10 cellular contexts compared by ENCODE assay signal in genomic region chr11:72519220-72519881, GRCh38.
DNase-seq lines count a peak whose midpoint lies in the region; ATAC-seq, FAIRE-seq and TF ChIP-seq lines count a peak whose summit lies in the region.
"Had no signal": no experiment of that assay in that cellular context is flagged by ENCODE, and none has a peak within 500 bp of the region (broad histone marks: within the 10 kb centered on the region; RNA-seq: fewer than 3 reads in every experiment).

No MANE protein-coding gene starts in this region.

- H3K27me3 ChIP-seq in keratinocyte (ENCODE audit: control insufficient read depth, extremely low read depth, insufficient read depth, low read length): no peaks in the 10 kb centered on the region
- no peaks in the 10 kb centered on the region for H3K27me3 ChIP-seq in thoracic aorta (replicated peaks; ENCODE audit: insufficient read depth)

- H3K4me3 ChIP-seq in keratinocyte (ENCODE audit: control insufficient read depth in 2 of 3, extremely low read depth in 1 of 3, insufficient read depth in 2 of 3, low read depth in 1 of 3, low read length in 3 of 3) (peak overlapping the region in 1 of 3 experiments; percentile 22), thoracic aorta (peak overlapping the region; percentile 28)
- H3K4me3 ChIP-seq: HAP-1 had no signal

- DNase-seq in activated CD8-positive, alpha-beta memory T cell treated with anti-CD3 and anti-CD28 coated beads, Interleukin-2, amount 10 ng/mL, durations not matched to agents 7 days and 5 days: peak; percentile 56
- no peak for DNase-seq in activated CD8-positive, alpha-beta memory T cell treated with anti-CD3 and anti-CD28 coated beads, Interleukin-2, amount 50 U/mL, for 48 hours
- peak; percentile 37 for DNase-seq in activated CD8-positive, alpha-beta T cell treated with anti-CD3 and anti-CD28 coated beads, Interleukin-2, amount 10 ng/mL, durations not matched to agents 7 days and 5 days
- DNase-seq in keratinocyte (ENCODE audit: low read depth, low spot score) (no peak), thoracic aorta (ENCODE audit: low spot score) (no peak), germinal center (ENCODE audit: low spot score) (no peak), kidney glomerular epithelial cell (lab: John Stamatoyannopoulos, UW) (no peak)
- DNase-seq: COR-L47 had no signal

- H3K9ac ChIP-seq in keratinocyte (ENCODE audit: control insufficient read depth, extremely low read depth, insufficient read depth, low read length): no peak overlapping the region

- H4K20me1 ChIP-seq in keratinocyte (ENCODE audit: control insufficient read depth, extremely low read depth, insufficient read depth, low read length): no peaks in the 10 kb centered on the region

- peaks cover 4% of the 10 kb centered on the region for H3K27me3 Mint-ChIP-seq in activated CD8-positive, alpha-beta memory T cell treated with anti-CD3 and anti-CD28 coated beads, Interleukin-2, amount 10 ng/mL, durations not matched to agents 7 days and 5 days
- H3K27me3 Mint-ChIP-seq in activated CD8-positive, alpha-beta T cell treated with anti-CD3 and anti-CD28 coated beads, Interleukin-2, amount 10 ng/mL, durations not matched to agents 7 days and 5 days (ENCODE audit: low read depth): peaks cover 20% of the 10 kb centered on the region

- no peaks in the 10 kb centered on the region for H3K9me1 ChIP-seq in keratinocyte (ENCODE audit: control insufficient read depth, extremely low read depth, insufficient read depth, low read length)

- H3K4me1 ChIP-seq in keratinocyte (ENCODE audit: control insufficient read depth, extremely low read depth, insufficient read depth, low read length) (no peaks in the 10 kb centered on the region), thoracic aorta (ENCODE audit: control insufficient read depth in 1 of 2, low read depth in 2 of 2) (no peaks in the 10 kb centered on the region)
- H3K4me1 ChIP-seq: HAP-1 had no signal

- FAIRE-seq in keratinocyte (lab: Jason Lieb, UNC): no peak

- CTCF ChIA-PET in activated CD8-positive, alpha-beta memory T cell treated with anti-CD3 and anti-CD28 coated beads, Interleukin-2, amount 10 ng/mL, durations not matched to agents 7 days and 5 days (lab: Charles Lee): interaction anchor here (1.0 to 2.8 kb wide), 6 partner anchors 34 to 72 kb away, joined by 3 to 12 read pairs (median 4); no protein-coding TSS in a partner anchor
- CTCF ChIA-PET in activated CD8-positive, alpha-beta T cell treated with anti-CD3 and anti-CD28 coated beads, Interleukin-2, amount 10 ng/mL, durations not matched to agents 7 days and 5 days (lab: Charles Lee): interaction anchor here (1.5 to 2.4 kb wide), 2 partner anchors 35 to 48 kb away, joined by 6 to 8 read pairs; no protein-coding TSS in a partner anchor

- dilution Hi-C loops in keratinocyte (cut with MboI; ENCODE audit: extremely low pct_ligation_motif_present, low sequenced_read_pairs): no loop called here

- H3K9me3 Mint-ChIP-seq in activated CD8-positive, alpha-beta memory T cell treated with anti-CD3 and anti-CD28 coated beads, Interleukin-2, amount 10 ng/mL, durations not matched to agents 7 days and 5 days (ENCODE audit: low read depth): no peaks in the 10 kb centered on the region
- H3K9me3 Mint-ChIP-seq in activated CD8-positive, alpha-beta T cell treated with anti-CD3 and anti-CD28 coated beads, Interleukin-2, amount 10 ng/mL, durations not matched to agents 7 days and 5 days (ENCODE audit: insufficient read depth): no peaks in the 10 kb centered on the region

- peak; percentile 70 for ATAC-seq in activated CD8-positive, alpha-beta memory T cell treated with anti-CD3 and anti-CD28 coated beads, Interleukin-2, amount 10 ng/mL, durations not matched to agents 7 days and 5 days
- ATAC-seq in activated CD8-positive, alpha-beta T cell treated with anti-CD3 and anti-CD28 coated beads, Interleukin-2, amount 10 ng/mL, durations not matched to agents 7 days and 5 days: peak; percentile 64
- no peak for ATAC-seq in thoracic aorta (ENCODE audit: insufficient number of reproducible peaks, low FRiP score, low read depth)
- no peak for ATAC-seq in GM21723 (IDR thresholded peaks at IDR 0.05; ENCODE audit: unreplicated experiment)

- H3K27ac Mint-ChIP-seq in activated CD8-positive, alpha-beta memory T cell treated with anti-CD3 and anti-CD28 coated beads, Interleukin-2, amount 10 ng/mL, durations not matched to agents 7 days and 5 days: peak overlapping the region; percentile 93
- H3K27ac Mint-ChIP-seq in activated CD8-positive, alpha-beta T cell treated with anti-CD3 and anti-CD28 coated beads, Interleukin-2, amount 10 ng/mL, durations not matched to agents 7 days and 5 days: peak overlapping the region; percentile 88

- POLR2A ChIA-PET in activated CD8-positive, alpha-beta T cell treated with anti-CD3 and anti-CD28 coated beads, Interleukin-2, amount 10 ng/mL, durations not matched to agents 7 days and 5 days (lab: Charles Lee): interaction anchor here (1.6 kb wide), 1 partner anchor 10 kb away, joined by 4 read pairs; no protein-coding TSS in a partner anchor

- H3K36me3 ChIP-seq in keratinocyte (ENCODE audit: control insufficient read depth in 2 of 2, extremely low read depth in 1 of 2, insufficient read depth in 2 of 2, low read length in 2 of 2) (no peaks in the 10 kb centered on the region), thoracic aorta (no peaks in the 10 kb centered on the region)
- H3K36me3 ChIP-seq: HAP-1 had no signal

- no peaks in the 10 kb centered on the region for H3K79me2 ChIP-seq in keratinocyte (ENCODE audit: control insufficient read depth, insufficient read depth, low read length)

- TF ChIP-seq CTCF in keratinocyte (optimal IDR thresholded peaks at IDR 0.05 in 1 of 3, IDR thresholded peaks at IDR 0.05 in 1 of 3, conservative IDR thresholded peaks at IDR 0.05 in 1 of 3; ENCODE audit: extremely low read depth in 1 of 3, insufficient read depth in 2 of 3, low read length in 3 of 3) (no peak), thoracic aorta (IDR thresholded peaks at IDR 0.05) (no peak)

- peak overlapping the region; percentile 49 for H2AFZ ChIP-seq in keratinocyte (ENCODE audit: control insufficient read depth, low read length)

- no peaks in the 10 kb centered on the region for H3K36me3 Mint-ChIP-seq in activated CD8-positive, alpha-beta memory T cell treated with anti-CD3 and anti-CD28 coated beads, Interleukin-2, amount 10 ng/mL, durations not matched to agents 7 days and 5 days
- H3K36me3 Mint-ChIP-seq in activated CD8-positive, alpha-beta T cell treated with anti-CD3 and anti-CD28 coated beads, Interleukin-2, amount 10 ng/mL, durations not matched to agents 7 days and 5 days (ENCODE audit: low read depth): no peaks in the 10 kb centered on the region

- H3K27ac ChIP-seq in keratinocyte (ENCODE audit: control insufficient read depth, insufficient read depth, low read length) (no peak overlapping the region), thoracic aorta (no peak overlapping the region)

- peak overlapping the region; percentile 67 for H3K4me2 ChIP-seq in keratinocyte (ENCODE audit: control insufficient read depth, extremely low read depth, insufficient read depth, low read depth, low read length)

- H3K4me1 Mint-ChIP-seq in activated CD8-positive, alpha-beta memory T cell treated with anti-CD3 and anti-CD28 coated beads, Interleukin-2, amount 10 ng/mL, durations not matched to agents 7 days and 5 days: peaks cover 24% of the 10 kb centered on the region
- H3K4me1 Mint-ChIP-seq in activated CD8-positive, alpha-beta T cell treated with anti-CD3 and anti-CD28 coated beads, Interleukin-2, amount 10 ng/mL, durations not matched to agents 7 days and 5 days (ENCODE audit: low read depth): peaks cover 29% of the 10 kb centered on the region

- H3K9me3 ChIP-seq in keratinocyte (ENCODE audit: control insufficient read depth, low read depth, low read length) (no peaks in the 10 kb centered on the region), thoracic aorta (peaks cover 3% of the 10 kb centered on the region)
- H3K9me3 ChIP-seq: HAP-1 had no signal

- peak overlapping the region; percentile 67 for H3K4me3 Mint-ChIP-seq in activated CD8-positive, alpha-beta memory T cell treated with anti-CD3 and anti-CD28 coated beads, Interleukin-2, amount 10 ng/mL, durations not matched to agents 7 days and 5 days
- peak overlapping the region; percentile 71 for H3K4me3 Mint-ChIP-seq in activated CD8-positive, alpha-beta T cell treated with anti-CD3 and anti-CD28 coated beads, Interleukin-2, amount 10 ng/mL, durations not matched to agents 7 days and 5 days

Comparison
In these comparisons a context has a peak if more than half of its experiments do, and no peak if none do; other contexts are left out.
1. DNase-seq: peak in activated CD8-positive, alpha-beta memory T cell treated with anti-CD3 and anti-CD28 coated beads, Interleukin-2, amount 10 ng/mL, durations not matched to agents 7 days and 5 days (single experiment) and activated CD8-positive, alpha-beta T cell treated with anti-CD3 and anti-CD28 coated beads, Interleukin-2, amount 10 ng/mL, durations not matched to agents 7 days and 5 days (single experiment); none in activated CD8-positive, alpha-beta memory T cell treated with anti-CD3 and anti-CD28 coated beads, Interleukin-2, amount 50 U/mL, for 48 hours (single experiment), keratinocyte (single experiment), thoracic aorta (single experiment), germinal center (single experiment) and kidney glomerular epithelial cell (single experiment).
2. ATAC-seq: peak in activated CD8-positive, alpha-beta memory T cell treated with anti-CD3 and anti-CD28 coated beads, Interleukin-2, amount 10 ng/mL, durations not matched to agents 7 days and 5 days (single experiment) and activated CD8-positive, alpha-beta T cell treated with anti-CD3 and anti-CD28 coated beads, Interleukin-2, amount 10 ng/mL, durations not matched to agents 7 days and 5 days (single experiment); none in thoracic aorta (single experiment) and GM21723 (single experiment).